7 cellular contexts compared by ENCODE assay signal in the genomic region with DNA sequence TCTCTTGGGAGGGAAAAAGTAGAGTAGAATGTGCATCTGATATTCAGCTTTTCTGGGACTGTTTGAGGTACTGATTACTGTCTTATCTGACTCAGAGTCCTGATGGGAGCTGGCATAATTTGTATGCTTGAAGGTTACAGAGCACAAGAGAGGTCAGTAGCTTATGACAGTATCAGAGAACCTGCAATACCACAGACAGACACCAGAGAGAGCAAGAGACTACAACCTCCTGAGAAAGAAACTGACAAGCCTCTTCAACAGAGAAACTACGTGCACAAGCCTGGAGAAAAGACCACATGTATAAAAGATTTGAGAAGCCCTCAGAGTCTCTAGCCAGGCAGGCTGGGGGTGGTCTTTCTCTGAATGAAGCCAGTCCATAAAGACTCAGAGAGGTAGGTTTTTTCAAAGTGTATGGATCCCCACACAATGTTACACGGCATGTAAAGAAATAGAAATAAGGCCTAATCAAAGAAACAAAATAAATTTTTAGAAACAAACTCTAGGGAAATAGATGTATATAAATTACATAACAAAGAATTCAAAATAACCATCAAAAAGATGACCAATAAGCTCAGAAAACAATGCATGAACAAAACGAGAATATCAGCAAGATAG.
DNase-seq lines count a peak whose midpoint lies in the region; ATAC-seq, FAIRE-seq and TF ChIP-seq lines count a peak whose summit lies in the region.

No MANE protein-coding gene starts in this region.

- intact Hi-C loops in body of pancreas (cut with DNase I) = no loop called here
- intact Hi-C loops in HepG2 (cut with micrococcal nuclease; ENCODE audit: unreplicated experiment) = loop anchor here (1.0 to 10.0 kb wide), 5 partner anchors 561 to 1907 kb away; no protein-coding TSS in a partner anchor

- TF ChIP-seq RAD21 in HepG2 (CRISPR knock-in tag; IDR thresholded peaks at IDR 0.05) = peak; percentile 81

- peak; percentile 91 for FAIRE-seq in HepG2 (lab: Jason Lieb, UNC)

- TF ChIP-seq EP300 in HepG2 (IDR thresholded peaks at IDR 0.05; ENCODE audit: low read depth in 2 of 2, low read length in 2 of 2) (no peak), HepG2 (CRISPR knock-in tag; IDR thresholded peaks at IDR 0.05; ENCODE audit: borderline replicate concordance) (no peak)

- H3K27me3 ChIP-seq in body of pancreas (no peaks in the 10 kb centered on the region), HepG2 (ENCODE audit: control insufficient read depth in 1 of 2, insufficient read depth in 2 of 2, low read length in 2 of 2) (no peaks in the 10 kb centered on the region)

- no peaks in the 10 kb centered on the region; the same call in 1 of the 2 replicates for H4K20me1 ChIP-seq in HepG2 (ENCODE audit: insufficient read depth, low read length)

- no peaks in the 10 kb centered on the region for H3K9me3 ChIP-seq in body of pancreas
- H3K9me3 ChIP-seq in HepG2 (ENCODE audit: low read length) = no peaks in the 10 kb centered on the region

- no peaks in the 10 kb centered on the region for H3K79me2 ChIP-seq in HepG2 (ENCODE audit: insufficient read depth, low read length)

- H3K9ac ChIP-seq in HepG2 (ENCODE audit: insufficient read depth, low read depth, low read length) = no peak overlapping the region

- ATAC-seq in GM18868 (IDR thresholded peaks at IDR 0.05; ENCODE audit: unreplicated experiment) (peak; percentile 98), HG03159 (IDR thresholded peaks at IDR 0.05; ENCODE audit: unreplicated experiment) (peak; percentile 94), body of pancreas (peak; percentile 83), HepG2 (peak; percentile 98)

- peak; percentile 25 for DNase-seq in NCI-H345 treated with DMSO at 0.1 percent for 48 hours (lab: John Stamatoyannopoulos, UW; ENCODE audit: unreplicated experiment)
- DNase-seq in body of pancreas = peak; percentile 38 to 56 (median 45)
- DNase-seq in HepG2 (ENCODE audit: low spot score) = peak; percentile 68
- DNase-seq in GM19240 (ENCODE audit: insufficient read length, low spot score) = no peak
- DNase-seq in AG20443 (ENCODE audit: low spot score) = no peak

- no peak overlapping the region for H3K4me3 ChIP-seq in body of pancreas
- H3K4me3 ChIP-seq in HepG2 (replicated peaks in 1 of 3; ENCODE audit: insufficient read depth in 1 of 3, low read depth in 2 of 3, low read length in 3 of 3) = no peak overlapping the region

- POLR2A ChIA-PET in HepG2 (lab: Yijun Ruan, JAX) = no interaction called here

- H3K27ac ChIP-seq in body of pancreas (no peak overlapping the region), HepG2 (ENCODE audit: extremely low read length, insufficient read depth, low read length) (no peak overlapping the region)

- in situ Hi-C loops in HepG2 (cut with HindIII; ENCODE audit: extremely low pct_ligation_motif_present, low pct_unique_long_range_greater_than_20kb) = loop anchor here (25.0 kb wide), 1 partner anchor 1908 kb away; no protein-coding TSS in a partner anchor

- no peak overlapping the region for H2AFZ ChIP-seq in HepG2 (ENCODE audit: low read length)

- CTCF ChIA-PET in HepG2 (lab: Yijun Ruan, JAX; ENCODE audit: low intra/inter-chr PET ratio, low total read pairs) = interaction anchor here (0.8 kb wide), 1 partner anchor 1908 kb away, joined by 5 read pairs; no protein-coding TSS in a partner anchor

- no peaks in the 10 kb centered on the region for H3K4me1 ChIP-seq in body of pancreas
- no peaks in the 10 kb centered on the region for H3K4me1 ChIP-seq in HepG2 (ENCODE audit: insufficient read depth, low read length)

- peak; percentile 65 to 81 (median 76) for TF ChIP-seq CTCF in body of pancreas (IDR thresholded peaks at IDR 0.05)
- TF ChIP-seq CTCF in HepG2 (CRISPR knock-in tag; IDR thresholded peaks at IDR 0.05) = peak; percentile 88

- no peak overlapping the region for H3K4me2 ChIP-seq in HepG2 (ENCODE audit: low read depth, low read length)

- BruUV-seq in HepG2 (replicated peaks; lab: Mats Ljungman, UMichigan) = no TSS peak

- no peaks in the 10 kb centered on the region for H3K36me3 ChIP-seq in body of pancreas (replicated peaks in 1 of 2; ENCODE audit: insufficient read depth in 1 of 2, low read depth in 2 of 2)
- H3K36me3 ChIP-seq in HepG2 (replicated peaks in 1 of 2; ENCODE audit: control insufficient read depth in 1 of 2, insufficient read depth in 2 of 2, low read length in 2 of 2) = no peaks in the 10 kb centered on the region

- WGBS in body of pancreas, 2 donors = 60 to 61% methylated on average over 3 of the region's 3 CpGs
- 34% methylated on average over 3 of the region's 3 CpGs for WGBS in HepG2 (ENCODE audit: low lambda C conversion rate)

- no peak for TF ChIP-seq POLR2A in body of pancreas (IDR thresholded peaks at IDR 0.05)
- no peak for TF ChIP-seq POLR2A in HepG2 (IDR thresholded peaks at IDR 0.05; ENCODE audit: insufficient read depth in 1 of 2, low read depth in 2 of 2, low read length in 2 of 2)

TF ChIP-seq in HepG2, 621 proteins besides CTCF, POLR2A, EP300 and RAD21 (continues in another document):
- TF ChIP-seq RXRA (CRISPR knock-in tag; IDR thresholded peaks at IDR 0.05) = no peak
- no peak for TF ChIP-seq ZNF607 (CRISPR knock-in tag; IDR thresholded peaks at IDR 0.05; ENCODE audit: borderline replicate concordance)
- TF ChIP-seq, protein P1, sequence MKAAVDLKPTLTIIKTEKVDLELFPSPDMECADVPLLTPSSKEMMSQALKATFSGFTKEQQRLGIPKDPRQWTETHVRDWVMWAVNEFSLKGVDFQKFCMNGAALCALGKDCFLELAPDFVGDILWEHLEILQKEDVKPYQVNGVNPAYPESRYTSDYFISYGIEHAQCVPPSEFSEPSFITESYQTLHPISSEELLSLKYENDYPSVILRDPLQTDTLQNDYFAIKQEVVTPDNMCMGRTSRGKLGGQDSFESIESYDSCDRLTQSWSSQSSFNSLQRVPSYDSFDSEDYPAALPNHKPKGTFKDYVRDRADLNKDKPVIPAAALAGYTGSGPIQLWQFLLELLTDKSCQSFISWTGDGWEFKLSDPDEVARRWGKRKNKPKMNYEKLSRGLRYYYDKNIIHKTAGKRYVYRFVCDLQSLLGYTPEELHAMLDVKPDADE (CRISPR knock-in tag; IDR thresholded peaks at IDR 0.05) = no peak
- TF ChIP-seq, protein P2, sequence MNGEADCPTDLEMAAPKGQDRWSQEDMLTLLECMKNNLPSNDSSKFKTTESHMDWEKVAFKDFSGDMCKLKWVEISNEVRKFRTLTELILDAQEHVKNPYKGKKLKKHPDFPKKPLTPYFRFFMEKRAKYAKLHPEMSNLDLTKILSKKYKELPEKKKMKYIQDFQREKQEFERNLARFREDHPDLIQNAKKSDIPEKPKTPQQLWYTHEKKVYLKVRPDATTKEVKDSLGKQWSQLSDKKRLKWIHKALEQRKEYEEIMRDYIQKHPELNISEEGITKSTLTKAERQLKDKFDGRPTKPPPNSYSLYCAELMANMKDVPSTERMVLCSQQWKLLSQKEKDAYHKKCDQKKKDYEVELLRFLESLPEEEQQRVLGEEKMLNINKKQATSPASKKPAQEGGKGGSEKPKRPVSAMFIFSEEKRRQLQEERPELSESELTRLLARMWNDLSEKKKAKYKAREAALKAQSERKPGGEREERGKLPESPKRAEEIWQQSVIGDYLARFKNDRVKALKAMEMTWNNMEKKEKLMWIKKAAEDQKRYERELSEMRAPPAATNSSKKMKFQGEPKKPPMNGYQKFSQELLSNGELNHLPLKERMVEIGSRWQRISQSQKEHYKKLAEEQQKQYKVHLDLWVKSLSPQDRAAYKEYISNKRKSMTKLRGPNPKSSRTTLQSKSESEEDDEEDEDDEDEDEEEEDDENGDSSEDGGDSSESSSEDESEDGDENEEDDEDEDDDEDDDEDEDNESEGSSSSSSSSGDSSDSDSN (CRISPR knock-in tag; IDR thresholded peaks at IDR 0.05) = no peak
- no peak for TF ChIP-seq ZNF430 (CRISPR knock-in tag; IDR thresholded peaks at IDR 0.05)
- TF ChIP-seq NFYC (CRISPR knock-in tag; IDR thresholded peaks at IDR 0.05) = no peak
- TF ChIP-seq SP140L (CRISPR knock-in tag; IDR thresholded peaks at IDR 0.05; ENCODE audit: borderline replicate concordance) = no peak
- TF ChIP-seq, protein P3, sequence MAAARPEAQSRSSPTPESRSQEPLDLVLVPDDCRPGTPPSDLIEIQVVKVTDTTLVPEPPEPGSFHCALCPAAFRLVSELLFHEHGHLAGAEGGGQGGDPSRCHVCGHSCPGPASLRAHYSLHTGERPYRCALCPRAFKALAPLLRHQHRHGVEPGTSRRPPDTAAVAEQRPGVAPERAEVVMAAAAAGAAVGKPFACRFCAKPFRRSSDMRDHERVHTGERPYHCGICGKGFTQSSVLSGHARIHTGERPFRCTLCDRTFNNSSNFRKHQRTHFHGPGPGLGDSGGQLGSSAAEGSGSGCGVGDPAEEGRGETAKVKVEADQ (CRISPR knock-in tag; IDR thresholded peaks at IDR 0.05; ENCODE audit: borderline replicate concordance) = no peak
- TF ChIP-seq, protein P4, sequence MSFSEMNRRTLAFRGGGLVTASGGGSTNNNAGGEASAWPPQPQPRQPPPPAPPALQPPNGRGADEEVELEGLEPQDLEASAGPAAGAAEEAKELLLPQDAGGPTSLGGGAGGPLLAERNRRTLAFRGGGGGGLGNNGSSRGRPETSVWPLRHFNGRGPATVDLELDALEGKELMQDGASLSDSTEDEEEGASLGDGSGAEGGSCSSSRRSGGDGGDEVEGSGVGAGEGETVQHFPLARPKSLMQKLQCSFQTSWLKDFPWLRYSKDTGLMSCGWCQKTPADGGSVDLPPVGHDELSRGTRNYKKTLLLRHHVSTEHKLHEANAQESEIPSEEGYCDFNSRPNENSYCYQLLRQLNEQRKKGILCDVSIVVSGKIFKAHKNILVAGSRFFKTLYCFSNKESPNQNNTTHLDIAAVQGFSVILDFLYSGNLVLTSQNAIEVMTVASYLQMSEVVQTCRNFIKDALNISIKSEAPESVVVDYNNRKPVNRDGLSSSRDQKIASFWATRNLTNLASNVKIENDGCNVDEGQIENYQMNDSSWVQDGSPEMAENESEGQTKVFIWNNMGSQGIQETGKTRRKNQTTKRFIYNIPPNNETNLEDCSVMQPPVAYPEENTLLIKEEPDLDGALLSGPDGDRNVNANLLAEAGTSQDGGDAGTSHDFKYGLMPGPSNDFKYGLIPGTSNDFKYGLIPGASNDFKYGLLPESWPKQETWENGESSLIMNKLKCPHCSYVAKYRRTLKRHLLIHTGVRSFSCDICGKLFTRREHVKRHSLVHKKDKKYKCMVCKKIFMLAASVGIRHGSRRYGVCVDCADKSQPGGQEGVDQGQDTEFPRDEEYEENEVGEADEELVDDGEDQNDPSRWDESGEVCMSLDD (CRISPR knock-in tag; IDR thresholded peaks at IDR 0.05; ENCODE audit: borderline replicate concordance) = no peak
- no peak for TF ChIP-seq MAFG (CRISPR knock-in tag; IDR thresholded peaks at IDR 0.05)
- TF ChIP-seq ZNF549 (CRISPR knock-in tag; IDR thresholded peaks at IDR 0.05) = 0 out of 2 replicates have a peak, but pooled peaks have one; percentile 37
- no peak for TF ChIP-seq ZNF510 (CRISPR knock-in tag; IDR thresholded peaks at IDR 0.05; ENCODE audit: low read depth)

Comparison
In these comparisons a context has a peak if more than half of its experiments do, and no peak if none do; other contexts are left out.
1. DNase-seq: peak in NCI-H345 treated with DMSO at 0.1 percent for 48 hours (single experiment), body of pancreas (4 of 4) and HepG2 (single experiment); none in GM19240 (single experiment) and AG20443 (single experiment).
2. Peak in every context shown above with its lines, with median percentiles within 50 percentile points of each other: ATAC-seq.